23 cellular contexts compared by ENCODE assay signal in the genomic region with DNA sequence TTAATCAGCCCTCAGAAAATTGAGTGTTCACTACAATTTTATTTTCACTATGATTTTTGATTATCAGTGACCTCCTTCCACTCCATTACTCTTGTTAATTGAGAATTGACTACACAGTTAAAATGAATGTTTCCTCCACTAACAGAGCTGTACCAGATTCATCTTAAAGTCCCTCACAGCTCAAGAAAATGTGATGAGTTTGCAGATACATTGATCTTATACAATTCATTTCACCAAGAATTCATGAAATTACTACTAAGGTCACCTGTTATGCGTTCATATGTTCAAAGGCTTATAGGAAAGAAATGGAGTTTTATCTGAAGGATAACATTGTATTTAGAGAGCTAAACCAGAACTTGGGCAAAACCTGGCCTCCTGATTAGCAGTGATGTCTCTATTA. TPM values are rescaled to one million over a fixed set of nuclear protein-coding genes. Genes with fewer than 3 reads are reported as not detected.
"Had no signal": no experiment of that assay in that cellular context is flagged by ENCODE, and none has a peak within 500 bp of the region (broad histone marks: within the 10 kb centered on the region; RNA-seq: fewer than 3 reads in every experiment).

No MANE protein-coding gene starts in this region.

- H3K4me1 ChIP-seq: foreskin keratinocyte, left lung, lower lobe of right lung had no signal

- H3K9me3 ChIP-seq: esophagus muscularis mucosa, gastroesophageal sphincter, heart left ventricle, left lung, lower lobe of right lung, mucosa of descending colon had no signal

- H3K36me3 ChIP-seq: left lung, lower lobe of right lung had no signal

- H3K4me3 ChIP-seq: coronary artery, dorsolateral prefrontal cortex, esophagus muscularis mucosa, gastroesophageal sphincter, heart left ventricle, left lung, lower lobe of right lung, mucosa of descending colon had no signal

- H3K27ac ChIP-seq: coronary artery, dorsolateral prefrontal cortex, esophagus muscularis mucosa, foreskin keratinocyte, gastroesophageal sphincter, heart left ventricle, left lung, lower lobe of right lung had no signal

- DNase-seq: dermis blood vessel endothelial cell; dorsolateral prefrontal cortex; effector CD4-positive, alpha-beta T cell; effector memory CD4-positive, alpha-beta T cell; foreskin keratinocyte; heart left ventricle; hippocampal formation; left cardiac atrium; left lung; left ventricle myocardium superior; lower lobe of right lung; mesenchymal stem cell; mucosa of descending colon; naive B cell; naive thymus-derived CD8-positive, alpha-beta T cell had no signal

- FAIRE-seq: endothelial cell of umbilical vein, frontal cortex, islet of Langerhans, keratinocyte had no signal

- ATAC-seq: foreskin keratinocyte; gastroesophageal sphincter; heart left ventricle; left cardiac atrium; left lung; left ventricle myocardium superior; lower lobe of right lung; mucosa of descending colon; naive thymus-derived CD8-positive, alpha-beta T cell had no signal

- H3K27me3 ChIP-seq: dorsolateral prefrontal cortex, esophagus muscularis mucosa, foreskin keratinocyte, gastroesophageal sphincter, heart left ventricle, left lung had no signal

RNA-seq across cellular contexts. Expression of gene NMNAT3, which starts 17.5 kb away (rescaled TPM):
- total RNA-seq: myocyte had no signal
